In genomic region chr5:71011194-71011792, GRCh38 we compare ENCODE assay signal across 1 cellular context.
TF ChIP-seq lines count a peak whose summit lies in the region.

No MANE protein-coding gene starts in this region.

TF ChIP-seq in H1, 55 proteins besides CTCF, POLR2A, EP300 and RAD21 (continued from another document):
- TF ChIP-seq ATF3 (IDR thresholded peaks at IDR 0.05; ENCODE audit: insufficient read depth, low read depth, low read length): no peak
- TF ChIP-seq SP4 (IDR thresholded peaks at IDR 0.05; ENCODE audit: low read length): no peak
- no peak for TF ChIP-seq BCL11A (IDR thresholded peaks at IDR 0.05; ENCODE audit: low read depth in 2 of 2, low read length in 2 of 2)
- no peak for TF ChIP-seq RBBP5 (IDR thresholded peaks at IDR 0.05; ENCODE audit: borderline replicate concordance, low read depth, low read length)
- TF ChIP-seq CHD2 (IDR thresholded peaks at IDR 0.05; ENCODE audit: low read length): no peak
- no peak for TF ChIP-seq NANOG (IDR thresholded peaks at IDR 0.05; ENCODE audit: insufficient read depth, low read depth, low read length, poor library complexity, severe bottlenecking)
